In the genomic region with DNA sequence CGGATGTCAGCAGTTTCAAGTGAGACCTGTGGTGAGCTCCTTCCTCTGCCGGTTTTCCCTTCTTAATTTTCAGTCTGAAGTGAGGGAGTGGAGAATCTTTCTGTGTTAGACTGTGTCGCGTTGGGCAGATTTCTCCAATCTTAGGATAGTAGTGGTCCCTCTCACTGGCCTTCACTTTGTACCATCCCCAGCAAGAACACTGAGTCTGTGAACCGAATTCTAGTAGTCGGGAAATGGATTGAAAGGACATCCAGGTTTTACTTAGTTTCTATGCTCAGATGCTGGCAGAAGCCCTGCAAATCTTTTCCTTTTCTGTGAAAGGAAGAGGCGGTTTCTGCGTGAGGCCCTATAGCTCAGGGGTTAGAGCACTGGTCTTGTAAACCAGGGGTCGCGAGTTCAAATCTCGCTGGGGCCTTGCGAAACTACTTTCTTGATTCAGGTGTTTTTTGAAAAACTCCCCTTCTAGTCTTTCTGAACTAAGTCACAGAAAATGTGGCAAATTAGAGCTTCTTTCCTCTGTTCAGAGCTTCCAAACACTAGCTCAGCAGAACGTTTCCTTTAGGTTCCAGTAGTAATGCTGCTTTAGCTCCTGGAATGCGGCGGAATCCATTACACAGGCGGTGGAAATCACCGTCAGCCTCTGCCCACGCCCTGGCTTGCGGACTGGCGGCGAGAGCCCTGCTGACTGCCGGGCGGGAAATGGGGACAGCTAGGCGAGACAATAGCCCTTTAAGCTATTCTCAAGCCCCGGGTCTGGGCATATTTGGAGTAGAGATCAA, we compare ENCODE assay signal across 1 cellular context.
A peak's percentile ranks its signal among the peaks of the same experiment; 100 is the strongest.
TF ChIP-seq lines count a peak whose summit lies in the region.

No MANE protein-coding gene starts in this region.

TF ChIP-seq in SK-N-SH, 30 proteins besides CTCF, POLR2A, EP300 and RAD21:
- TF ChIP-seq, protein P1, sequence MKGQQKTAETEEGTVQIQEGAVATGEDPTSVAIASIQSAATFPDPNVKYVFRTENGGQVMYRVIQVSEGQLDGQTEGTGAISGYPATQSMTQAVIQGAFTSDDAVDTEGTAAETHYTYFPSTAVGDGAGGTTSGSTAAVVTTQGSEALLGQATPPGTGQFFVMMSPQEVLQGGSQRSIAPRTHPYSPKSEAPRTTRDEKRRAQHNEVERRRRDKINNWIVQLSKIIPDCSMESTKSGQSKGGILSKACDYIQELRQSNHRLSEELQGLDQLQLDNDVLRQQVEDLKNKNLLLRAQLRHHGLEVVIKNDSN (IDR thresholded peaks at IDR 0.05; ENCODE audit: borderline replicate concordance, low read depth): no peak
- TF ChIP-seq SMC3 (IDR thresholded peaks at IDR 0.05; ENCODE audit: low read depth, low read length) (no peak), SIN3A (IDR thresholded peaks at IDR 0.05; ENCODE audit: borderline replicate concordance, low read depth, low read length) (no peak), YY1 (IDR thresholded peaks at IDR 0.05; ENCODE audit: low read depth) (0 out of 2 replicates have a peak, but pooled peaks have one; percentile 12), TEAD4 (IDR thresholded peaks at IDR 0.05; ENCODE audit: borderline replicate concordance, insufficient read depth) (peak; percentile 92), MEF2A (IDR thresholded peaks at IDR 0.05; ENCODE audit: borderline replicate concordance, low read depth) (no peak), FOXM1 (IDR thresholded peaks at IDR 0.05; ENCODE audit: low read depth) (0 out of 2 replicates have a peak, but pooled peaks have one; percentile 26), NFIC (IDR thresholded peaks at IDR 0.05; ENCODE audit: borderline replicate concordance) (0 out of 2 replicates have a peak, but pooled peaks have one; percentile 5), FOXJ3 (CRISPR knock-in tag; IDR thresholded peaks at IDR 0.05) (no peak), TCF12 (IDR thresholded peaks at IDR 0.05) (0 out of 2 replicates have a peak, but pooled peaks have one; percentile 8), GATA2 (CRISPR knock-in tag; IDR thresholded peaks at IDR 0.05) (no peak), RCOR1 (IDR thresholded peaks at IDR 0.05; ENCODE audit: low read length) (peak; percentile 51; the same call in 1 of the 2 replicates), GABPA (IDR thresholded peaks at IDR 0.05; ENCODE audit: low read depth) (peak; percentile 28; the same call in 1 of the 2 replicates), NRF1 (IDR thresholded peaks at IDR 0.05; ENCODE audit: low read depth, low read length) (no peak), CHD2 (IDR thresholded peaks at IDR 0.05; ENCODE audit: low read length, partially characterized antibody) (peak; percentile 20), RXRA (IDR thresholded peaks at IDR 0.05; ENCODE audit: borderline replicate concordance, low read depth) (peak; percentile 35; the same call in 1 of the 2 replicates), FOSL2 (IDR thresholded peaks at IDR 0.05; ENCODE audit: borderline replicate concordance, low read depth) (peak; percentile 70), POLR2AphosphoS5 (IDR thresholded peaks at IDR 0.05; ENCODE audit: low read depth, low read length) (no peak), TAF1 (IDR thresholded peaks at IDR 0.05; ENCODE audit: borderline replicate concordance, low read depth, low read length) (no peak)
- TF ChIP-seq, protein P2, sequence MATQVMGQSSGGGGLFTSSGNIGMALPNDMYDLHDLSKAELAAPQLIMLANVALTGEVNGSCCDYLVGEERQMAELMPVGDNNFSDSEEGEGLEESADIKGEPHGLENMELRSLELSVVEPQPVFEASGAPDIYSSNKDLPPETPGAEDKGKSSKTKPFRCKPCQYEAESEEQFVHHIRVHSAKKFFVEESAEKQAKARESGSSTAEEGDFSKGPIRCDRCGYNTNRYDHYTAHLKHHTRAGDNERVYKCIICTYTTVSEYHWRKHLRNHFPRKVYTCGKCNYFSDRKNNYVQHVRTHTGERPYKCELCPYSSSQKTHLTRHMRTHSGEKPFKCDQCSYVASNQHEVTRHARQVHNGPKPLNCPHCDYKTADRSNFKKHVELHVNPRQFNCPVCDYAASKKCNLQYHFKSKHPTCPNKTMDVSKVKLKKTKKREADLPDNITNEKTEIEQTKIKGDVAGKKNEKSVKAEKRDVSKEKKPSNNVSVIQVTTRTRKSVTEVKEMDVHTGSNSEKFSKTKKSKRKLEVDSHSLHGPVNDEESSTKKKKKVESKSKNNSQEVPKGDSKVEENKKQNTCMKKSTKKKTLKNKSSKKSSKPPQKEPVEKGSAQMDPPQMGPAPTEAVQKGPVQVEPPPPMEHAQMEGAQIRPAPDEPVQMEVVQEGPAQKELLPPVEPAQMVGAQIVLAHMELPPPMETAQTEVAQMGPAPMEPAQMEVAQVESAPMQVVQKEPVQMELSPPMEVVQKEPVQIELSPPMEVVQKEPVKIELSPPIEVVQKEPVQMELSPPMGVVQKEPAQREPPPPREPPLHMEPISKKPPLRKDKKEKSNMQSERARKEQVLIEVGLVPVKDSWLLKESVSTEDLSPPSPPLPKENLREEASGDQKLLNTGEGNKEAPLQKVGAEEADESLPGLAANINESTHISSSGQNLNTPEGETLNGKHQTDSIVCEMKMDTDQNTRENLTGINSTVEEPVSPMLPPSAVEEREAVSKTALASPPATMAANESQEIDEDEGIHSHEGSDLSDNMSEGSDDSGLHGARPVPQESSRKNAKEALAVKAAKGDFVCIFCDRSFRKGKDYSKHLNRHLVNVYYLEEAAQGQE (IDR thresholded peaks at IDR 0.05; ENCODE audit: low read depth, low read length): 0 out of 2 replicates have a peak, but pooled peaks have one; percentile 18
- TF ChIP-seq, protein P3, sequence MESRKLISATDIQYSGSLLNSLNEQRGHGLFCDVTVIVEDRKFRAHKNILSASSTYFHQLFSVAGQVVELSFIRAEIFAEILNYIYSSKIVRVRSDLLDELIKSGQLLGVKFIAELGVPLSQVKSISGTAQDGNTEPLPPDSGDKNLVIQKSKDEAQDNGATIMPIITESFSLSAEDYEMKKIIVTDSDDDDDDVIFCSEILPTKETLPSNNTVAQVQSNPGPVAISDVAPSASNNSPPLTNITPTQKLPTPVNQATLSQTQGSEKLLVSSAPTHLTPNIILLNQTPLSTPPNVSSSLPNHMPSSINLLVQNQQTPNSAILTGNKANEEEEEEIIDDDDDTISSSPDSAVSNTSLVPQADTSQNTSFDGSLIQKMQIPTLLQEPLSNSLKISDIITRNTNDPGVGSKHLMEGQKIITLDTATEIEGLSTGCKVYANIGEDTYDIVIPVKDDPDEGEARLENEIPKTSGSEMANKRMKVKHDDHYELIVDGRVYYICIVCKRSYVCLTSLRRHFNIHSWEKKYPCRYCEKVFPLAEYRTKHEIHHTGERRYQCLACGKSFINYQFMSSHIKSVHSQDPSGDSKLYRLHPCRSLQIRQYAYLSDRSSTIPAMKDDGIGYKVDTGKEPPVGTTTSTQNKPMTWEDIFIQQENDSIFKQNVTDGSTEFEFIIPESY (IDR thresholded peaks at IDR 0.05; ENCODE audit: borderline replicate concordance, low read depth): no peak
TF ChIP-seq in SK-N-SH: peak in this region for 11.
